Comparison of ENCODE assay signal across 2 cellular contexts in genomic region chr2:113973856-113974255, GRCh38.
TF ChIP-seq lines count a peak whose summit lies in the region.

No MANE protein-coding gene starts in this region.

TF ChIP-seq in IMR-90, 13 proteins besides CTCF, POLR2A, EP300 and RAD21 (continued from another document):
- TF ChIP-seq MAFK (IDR thresholded peaks at IDR 0.05; ENCODE audit: low read depth, low read length) = no peak

TF ChIP-seq in SK-N-SH, 30 proteins besides CTCF, POLR2A, EP300 and RAD21 (continued from another document):
- TF ChIP-seq REST (IDR thresholded peaks at IDR 0.05; ENCODE audit: low read depth, low read length) (no peak), IRF3 (IDR thresholded peaks at IDR 0.05; ENCODE audit: low read depth, low read length) (no peak), RXRA (IDR thresholded peaks at IDR 0.05; ENCODE audit: borderline replicate concordance, low read depth) (no peak), TAF1 (IDR thresholded peaks at IDR 0.05; ENCODE audit: borderline replicate concordance, low read depth, low read length) (no peak), JUND (IDR thresholded peaks at IDR 0.05) (no peak), USF2 (IDR thresholded peaks at IDR 0.05; ENCODE audit: borderline replicate concordance, low read depth, low read length) (no peak), EZH2phosphoT487 (IDR thresholded peaks at IDR 0.05; ENCODE audit: borderline replicate concordance, low read depth) (no peak), RCOR1 (IDR thresholded peaks at IDR 0.05; ENCODE audit: low read length) (no peak)
